In genomic region chr1:228109962-228110488, GRCh38 we compare ENCODE assay signal across 5 cellular contexts. TPM values are rescaled to one million over a fixed set of nuclear protein-coding genes. Genes with fewer than 3 reads are reported as not detected.
A peak's percentile ranks its signal among the peaks of the same experiment; 100 is the strongest.
DNase-seq lines count a peak whose midpoint lies in the region; ATAC-seq and TF ChIP-seq lines count a peak whose summit lies in the region.

No MANE protein-coding gene starts in this region.

- H3K9me3 ChIP-seq in ascending aorta (no peaks in the 10 kb centered on the region), muscle layer of colon (ENCODE audit: low read length) (no peaks in the 10 kb centered on the region)

- H3K27ac ChIP-seq in ascending aorta: peak overlapping the region; percentile 88 to 89
- peak overlapping the region; percentile 93 for H3K27ac ChIP-seq in muscle layer of colon (ENCODE audit: low read depth, low read length)

- ATAC-seq in HG03025 (IDR thresholded peaks at IDR 0.05; ENCODE audit: low FRiP score, unreplicated experiment) (peak; percentile 8), GM18502 (IDR thresholded peaks at IDR 0.05; ENCODE audit: poor library complexity, unreplicated experiment) (no peak), HG02852 (IDR thresholded peaks at IDR 0.05; ENCODE audit: unreplicated experiment) (no peak)

- H3K4me1 ChIP-seq in ascending aorta: peaks cover 14 to 18% of the 10 kb centered on the region in 2 donors
- peaks cover 20% of the 10 kb centered on the region for H3K4me1 ChIP-seq in muscle layer of colon (ENCODE audit: insufficient read depth, low read length)

- no peaks in the 10 kb centered on the region for H3K27me3 ChIP-seq in ascending aorta
- H3K27me3 ChIP-seq in muscle layer of colon (ENCODE audit: control insufficient read depth in 1 of 2, insufficient read depth in 2 of 2, low read length in 2 of 2): no peaks in the 10 kb centered on the region

- H3K36me3 ChIP-seq in ascending aorta (peaks cover 8 to 16% of the 10 kb centered on the region in 2 donors), muscle layer of colon (ENCODE audit: insufficient read depth, low read length) (peaks cover 12% of the 10 kb centered on the region)

- intact Hi-C loops in ascending aorta (cut with DNase I): loop anchor here (1.0 to 10.0 kb wide), 6 partner anchors 28 to 1395 kb away; partner anchors contain the start of genes ARF1, GUK1, NUP133 and RNF187

- H3K4me3 ChIP-seq in ascending aorta (peak overlapping the region; percentile 77 to 97), muscle layer of colon (ENCODE audit: low read depth in 1 of 2, low read length in 2 of 2) (peak overlapping the region; percentile 83 to 94)

- no peak for TF ChIP-seq CTCF in ascending aorta (IDR thresholded peaks at IDR 0.05)

- peak overlapping the region; percentile 96 for H3K9ac ChIP-seq in muscle layer of colon (ENCODE audit: low read length)

- peak in 1 of 2 donors; percentile 64 for DNase-seq in ascending aorta (ENCODE audit: low spot score in 2 of 2)

RNA-seq across cellular contexts. Expression of gene MRPL55, which starts 0.9 kb away (rescaled TPM):
- total RNA-seq in ascending aorta: 23.6 TPM

RNA-seq across cellular contexts. Expression of gene C1orf35, which starts 6.9 kb away (rescaled TPM):
- 2.4 TPM for total RNA-seq in ascending aorta

RNA-seq across cellular contexts. Expression of gene ARF1, which starts 27.5 kb away (rescaled TPM):
- total RNA-seq in ascending aorta: 447 TPM

RNA-seq across cellular contexts. Expression of gene GUK1, which starts 30.1 kb away (rescaled TPM):
- total RNA-seq in ascending aorta: 979 TPM

RNA-seq across cellular contexts. Expression of gene GJC2, which starts 39.7 kb away (rescaled TPM):
- 5.4 TPM for total RNA-seq in ascending aorta
